In the genomic region with DNA sequence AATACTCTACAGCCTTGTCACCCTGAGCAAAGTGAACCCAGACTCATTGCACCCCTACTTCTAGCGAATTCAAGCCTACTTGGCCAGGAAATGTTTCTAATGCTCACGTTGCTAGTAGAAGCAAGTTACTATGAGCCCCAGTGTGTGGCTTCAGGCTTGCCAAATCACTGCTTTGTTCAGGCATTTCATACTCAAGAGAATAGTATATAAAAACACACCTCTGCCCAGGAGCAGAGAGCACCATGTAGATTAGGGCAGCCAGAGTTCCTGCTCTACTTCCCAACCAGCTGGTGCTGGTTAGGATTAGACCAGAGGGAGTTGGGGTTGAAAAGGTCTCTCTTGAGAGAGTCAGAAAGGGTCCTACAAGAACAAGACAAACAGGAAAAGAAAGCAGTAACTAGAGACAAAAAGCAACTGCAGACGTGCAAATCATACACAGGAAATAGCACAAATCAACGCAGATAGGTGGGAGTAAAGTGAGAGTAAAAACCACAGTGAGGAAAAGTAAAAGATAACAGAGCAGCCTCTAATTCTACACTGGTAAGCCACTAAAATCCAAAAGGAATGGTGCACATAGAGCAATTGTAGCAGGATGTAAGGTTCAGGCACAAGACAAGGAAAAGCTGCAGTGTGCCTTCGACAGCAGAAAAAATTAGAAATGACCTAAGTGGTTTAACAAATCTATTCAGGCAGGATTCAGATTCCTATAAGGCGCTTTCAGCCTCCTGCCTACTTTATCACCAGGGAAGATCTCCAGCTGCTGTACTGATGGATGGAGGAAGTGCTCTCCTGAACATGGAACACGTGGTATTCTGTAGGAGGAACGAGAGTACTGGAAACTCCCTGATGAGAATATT, we compare ENCODE assay signal across 8 cellular contexts. TPM values are rescaled to one million over a fixed set of nuclear protein-coding genes. Genes with fewer than 3 reads are reported as not detected.
DNase-seq lines count a peak whose midpoint lies in the region; ATAC-seq, FAIRE-seq and TF ChIP-seq lines count a peak whose summit lies in the region.

No MANE protein-coding gene starts in this region.

- DNase-seq in GM12891 (ENCODE audit: insufficient read length, low spot score) (no peak), NCI-H226 (peak; percentile 50), putamen (ENCODE audit: low spot score) (no peak), G401 (ENCODE audit: low spot score) (no peak), NCI-H1092 treated with DMSO at 0.1 percent for 48 hours (lab: John Stamatoyannopoulos, UW) (no peak), C1 segment of cervical spinal cord (lab: John Stamatoyannopoulos, UW) (no peak)

- in situ Hi-C loops in G401 (cut with HindIII; ENCODE audit: low sequenced_read_pairs) = no loop called here

- FAIRE-seq in GM12891 (lab: Jason Lieb, UNC) = no peak

- ATAC-seq in GM21515 (IDR thresholded peaks at IDR 0.05; ENCODE audit: unreplicated experiment) (peak; percentile 70), esophagus mucosa (peak; percentile 55)

- no peak for TF ChIP-seq POLR2A in GM12891 (IDR thresholded peaks at IDR 0.05; ENCODE audit: low read depth, low read length)

TF ChIP-seq in GM12891, 5 proteins besides CTCF, POLR2A, EP300 and RAD21:
- TF ChIP-seq SPI1 (IDR thresholded peaks at IDR 0.05; ENCODE audit: low read depth, low read length) = peak; percentile 70
- no peak for TF ChIP-seq PAX5 (IDR thresholded peaks at IDR 0.05; ENCODE audit: insufficient read depth, low read length, severe bottlenecking)

RNA-seq across cellular contexts. Expression of a gene that starts 49.6 kb away (rescaled TPM):
- 43.8 TPM for polyA plus RNA-seq in GM12891 (2012; ENCODE audit: low read depth, missing spikeins)
- total RNA-seq in esophagus mucosa = 23.3 TPM
- 37.9 and 62.8 TPM in 2 replicates for total RNA-seq in G401 (2014; rRNA removed; shearing (Covaris generic))
